In genomic region chr17:50147841-50148225, GRCh38 we compare ENCODE assay signal across 8 cellular contexts. TPM values are rescaled to one million over a fixed set of nuclear protein-coding genes. Genes with fewer than 3 reads are reported as not detected.
DNase-seq lines count a peak whose midpoint lies in the region; ATAC-seq, FAIRE-seq and TF ChIP-seq lines count a peak whose summit lies in the region.

No MANE protein-coding gene starts in this region.

- H3K4me1 ChIP-seq in ES-I3 (ENCODE audit: insufficient read depth, low read length) (peaks cover 11% of the 10 kb centered on the region), SK-N-SH (ENCODE audit: control insufficient read depth in 1 of 2, insufficient read depth in 2 of 2, low read depth in 1 of 2, low read length in 1 of 2) (peaks cover 27 to 46% of the 10 kb centered on the region in 2 experiments; a peak in 3 of 4 replicates), psoas muscle (peaks cover 50% of the 10 kb centered on the region)

- H3K9me2 ChIP-seq in SK-N-SH, result no peaks in the 10 kb centered on the region

- H3K79me2 ChIP-seq in SK-N-SH (ENCODE audit: insufficient read depth), result peaks cover 75% of the 10 kb centered on the region

- H3K9ac ChIP-seq in ES-I3 (ENCODE audit: low read depth, low read length), result peak overlapping the region; percentile 14; the same call in 1 of the 2 replicates
- peak overlapping the region; percentile 92 for H3K9ac ChIP-seq in SK-N-SH

- TF ChIP-seq RAD21 in SK-N-SH (IDR thresholded peaks at IDR 0.05; ENCODE audit: low read length), result no peak

- peak overlapping the region; percentile 97 for H3K4me2 ChIP-seq in SK-N-SH

- CTCF ChIA-PET in SK-N-SH (lab: Yijun Ruan, JAX), result interaction anchor here (0.7 to 12.8 kb wide), 15 partner anchors 10 to 149 kb away, joined by 3 to 169 read pairs (median 5); partner anchors contain the start of genes COL1A1 and SGCA

- H3F3A ChIP-seq in SK-N-SH (replicated peaks; ENCODE audit: insufficient read depth), result peaks cover 26% of the 10 kb centered on the region

- POLR2A ChIA-PET in SK-N-SH (lab: Yijun Ruan, JAX), result interaction anchor here (0.6 to 2.0 kb wide), 3 partner anchors 11 to 53 kb away, joined by 3 to 8 read pairs (median 6); partner anchors contain the start of gene PDK2

- H3K36me3 ChIP-seq in ES-I3 (ENCODE audit: insufficient read depth, low read length) (no peaks in the 10 kb centered on the region), SK-N-SH (replicated peaks in 1 of 2; ENCODE audit: control insufficient read depth in 1 of 2, insufficient read depth in 2 of 2, low read length in 1 of 2) (peaks cover 15 to 30% of the 10 kb centered on the region in 2 experiments), psoas muscle (ENCODE audit: insufficient read depth in 1 of 2, low read depth in 1 of 2) (peaks cover 3 to 25% of the 10 kb centered on the region in 2 donors)

- no peak for FAIRE-seq in D721Med (lab: Jason Lieb, UNC)

- TF ChIP-seq EP300 in SK-N-SH (IDR thresholded peaks at IDR 0.05; ENCODE audit: borderline replicate concordance in 1 of 2, low read depth in 1 of 2, low read length in 1 of 2), result no peak

- ATAC-seq in psoas muscle (peak in 3 of 4 donors; percentile 11 to 24 (median 24)), HG02623 (IDR thresholded peaks at IDR 0.05; ENCODE audit: unreplicated experiment) (no peak)

- H3K9me3 ChIP-seq in ES-I3 (ENCODE audit: control insufficient read depth, insufficient read depth, low read length), result no peaks in the 10 kb centered on the region
- H3K9me3 ChIP-seq in SK-N-SH, result no peaks in the 10 kb centered on the region
- H3K9me3 ChIP-seq in psoas muscle, result no peaks in the 10 kb centered on the region

- no peaks in the 10 kb centered on the region for H3K27me3 ChIP-seq in SK-N-SH (ENCODE audit: insufficient read depth)
- H3K27me3 ChIP-seq in psoas muscle (ENCODE audit: insufficient read depth in 3 of 3, low read length in 2 of 3), result no peaks in the 10 kb centered on the region

- no peak for TF ChIP-seq CTCF in SK-N-SH (IDR thresholded peaks at IDR 0.05)
- no peak for TF ChIP-seq CTCF in fibroblast of the aortic adventitia (IDR thresholded peaks at IDR 0.05; ENCODE audit: insufficient read depth, low read length)
- no peak for TF ChIP-seq CTCF in psoas muscle (IDR thresholded peaks at IDR 0.05)
- no peak for TF ChIP-seq CTCF in D721Med (IDR thresholded peaks at IDR 0.05; ENCODE audit: insufficient read depth, missing control alignments)

- H4K20me1 ChIP-seq in SK-N-SH (ENCODE audit: insufficient read depth), result peaks cover 57% of the 10 kb centered on the region

- peak overlapping the region; percentile 2 to 54; a peak in 3 of 4 replicates for H3K27ac ChIP-seq in SK-N-SH (ENCODE audit: low read depth in 2 of 2, low read length in 1 of 2)
- H3K27ac ChIP-seq in psoas muscle, result peak overlapping the region; percentile 83

- WGBS in SK-N-SH (ENCODE audit: low lambda C conversion rate), result 35% methylated on average over 5 of the region's 5 CpGs
- 1 to 4% (median 2%) methylated on average over 5 of the region's 5 CpGs for WGBS in psoas muscle, 3 donors

- H2AFZ ChIP-seq in SK-N-SH (ENCODE audit: low read depth), result no peak overlapping the region

- H3K4me3 ChIP-seq in SK-N-SH (ENCODE audit: low read depth in 2 of 2, low read length in 1 of 2) (peak overlapping the region; percentile 66 to 81), fibroblast of the aortic adventitia (ENCODE audit: low read depth, low read length) (peak overlapping the region; percentile 81), psoas muscle (peak overlapping the region; percentile 84)

- intact Hi-C loops in psoas muscle (cut with DNase I), result loop anchor here in 1 of 2 donors (5.0 kb wide), 1 partner anchor 36 kb away; no protein-coding TSS in a partner anchor

- DNase-seq in SK-N-SH, result peak; percentile 70
- no peak for DNase-seq in fibroblast of the aortic adventitia (ENCODE audit: low read depth)
- DNase-seq in psoas muscle, result peak in 1 of 2 donors; percentile 72
- DNase-seq in kidney glomerular epithelial cell (lab: John Stamatoyannopoulos, UW), result no peak
- DNase-seq in NCI-H510A (lab: John Stamatoyannopoulos, UW), result no peak
- DNase-seq in D721Med (ENCODE audit: insufficient read length, low spot score), result no peak

TF ChIP-seq in SK-N-SH, 30 proteins besides CTCF, POLR2A, EP300 and RAD21 (continues in another document):
- TF ChIP-seq FOXJ3 (CRISPR knock-in tag; IDR thresholded peaks at IDR 0.05), result no peak
- no peak for TF ChIP-seq NFIC (IDR thresholded peaks at IDR 0.05; ENCODE audit: borderline replicate concordance)
- TF ChIP-seq RCOR1 (IDR thresholded peaks at IDR 0.05; ENCODE audit: low read length), result no peak
- no peak for TF ChIP-seq CHD2 (IDR thresholded peaks at IDR 0.05; ENCODE audit: low read length, partially characterized antibody)
- no peak for TF ChIP-seq GABPA (IDR thresholded peaks at IDR 0.05; ENCODE audit: low read depth)
- no peak for TF ChIP-seq RXRA (IDR thresholded peaks at IDR 0.05; ENCODE audit: borderline replicate concordance, low read depth)
- TF ChIP-seq POLR2AphosphoS5 (IDR thresholded peaks at IDR 0.05; ENCODE audit: low read depth, low read length), result no peak
- no peak for TF ChIP-seq JUND (IDR thresholded peaks at IDR 0.05)
- TF ChIP-seq, protein P1, sequence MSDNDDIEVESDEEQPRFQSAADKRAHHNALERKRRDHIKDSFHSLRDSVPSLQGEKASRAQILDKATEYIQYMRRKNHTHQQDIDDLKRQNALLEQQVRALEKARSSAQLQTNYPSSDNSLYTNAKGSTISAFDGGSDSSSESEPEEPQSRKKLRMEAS (IDR thresholded peaks at IDR 0.05; ENCODE audit: low read depth), result no peak
- TF ChIP-seq REST (IDR thresholded peaks at IDR 0.05; ENCODE audit: low read depth, low read length), result no peak
- no peak for TF ChIP-seq MEF2A (IDR thresholded peaks at IDR 0.05; ENCODE audit: borderline replicate concordance, low read depth)
- TF ChIP-seq GATA2 (CRISPR knock-in tag; IDR thresholded peaks at IDR 0.05), result no peak

RNA-seq across cellular contexts. Expression of gene PPP1R9B, which starts 2.6 kb away (rescaled TPM):
- polyA plus RNA-seq in SK-N-SH (2012; rRNA removed) (26.9 and 35.2 TPM in 2 replicates), psoas muscle (10 to 100 TPM in 2 of 3 donors, 1 to 10 TPM in 1; 7.0 to 11.3 (median 11.0) TPM)
- 19.8 and 24.9 TPM in 2 replicates for polyA plus RNA-seq in SK-N-SH (2012; cell fraction: cytosol; rRNA removed)
- 65.0 and 65.1 TPM in 2 replicates for polyA plus RNA-seq in SK-N-SH (2012; cell fraction: nucleus; rRNA removed)
- total RNA-seq in fibroblast of the aortic adventitia (ENCODE audit: low replicate concordance) (59.3 and 85.4 TPM in 2 replicates), psoas muscle (10 to 100 TPM; 15.1 to 26.5 (median 18.4) TPM)

RNA-seq across cellular contexts. Expression of gene SAMD14, which starts 17.9 kb away (rescaled TPM):
- polyA plus RNA-seq in SK-N-SH (2012; rRNA removed), result 2.8 and 3.4 TPM in 2 replicates
- polyA plus RNA-seq in SK-N-SH (2012; cell fraction: cytosol; rRNA removed), result 1.2 and 2.0 TPM in 2 replicates
- polyA plus RNA-seq in SK-N-SH (2012; cell fraction: nucleus; rRNA removed), result 12.4 and 16.5 TPM in 2 replicates
- 1.6 and 5.1 TPM in 2 replicates for total RNA-seq in fibroblast of the aortic adventitia (ENCODE audit: low replicate concordance)
- 1 to 10 TPM in 3 of 4 donors, under 1 TPM in 1; 0.55 to 2.7 (median 1.3) TPM for total RNA-seq in psoas muscle
- polyA plus RNA-seq in psoas muscle, result 1 to 10 TPM in 1 of 3 donors, under 1 TPM in 2; 0.64 to 1.3 (median 0.98) TPM

RNA-seq across cellular contexts. Expression of gene SGCA, which starts 18.0 kb away (rescaled TPM):
- 0.29 TPM in 1 of 2 replicates, not detected in the other for polyA plus RNA-seq in SK-N-SH (2012; rRNA removed)
- 0.04 and 0.07 TPM in 2 replicates for polyA plus RNA-seq in SK-N-SH (2012; cell fraction: cytosol; rRNA removed)
- polyA plus RNA-seq in SK-N-SH (2012; cell fraction: nucleus; rRNA removed), result 0.11 and 0.15 TPM in 2 replicates
- 0.65 and 0.90 TPM in 2 replicates for total RNA-seq in fibroblast of the aortic adventitia (ENCODE audit: low replicate concordance)
- total RNA-seq in psoas muscle, result 100 to 1,000 TPM; 245 to 291 (median 266) TPM
- 100 to 1,000 TPM; 120 to 254 (median 151) TPM for polyA plus RNA-seq in psoas muscle

RNA-seq across cellular contexts. Expression of gene PDK2, which starts 52.7 kb away (rescaled TPM):
- polyA plus RNA-seq in SK-N-SH (2012; rRNA removed) (96.1 and 124 TPM in 2 replicates), psoas muscle (10 to 100 TPM; 50.3 to 99.4 (median 55.2) TPM)
- 41.5 and 62.1 TPM in 2 replicates for polyA plus RNA-seq in SK-N-SH (2012; cell fraction: cytosol; rRNA removed)
- polyA plus RNA-seq in SK-N-SH (2012; cell fraction: nucleus; rRNA removed), result 123 and 147 TPM in 2 replicates
- total RNA-seq in fibroblast of the aortic adventitia (ENCODE audit: low replicate concordance) (13.2 and 37.8 TPM in 2 replicates), psoas muscle (100 to 1,000 TPM in 2 of 4 donors, 10 to 100 TPM in 2; 79.3 to 213 (median 110) TPM)

RNA-seq across cellular contexts. Expression of gene COL1A1, which starts 53.6 kb away (rescaled TPM):
- polyA plus RNA-seq in SK-N-SH (2012; rRNA removed) (265 and 1,461 TPM in 2 replicates), psoas muscle (1 to 10 TPM; 2.3 to 5.4 (median 3.3) TPM)
- 757 and 1,045 TPM in 2 replicates for polyA plus RNA-seq in SK-N-SH (2012; cell fraction: cytosol; rRNA removed)
- 2,732 and 4,628 TPM in 2 replicates for polyA plus RNA-seq in SK-N-SH (2012; cell fraction: nucleus; rRNA removed)
- total RNA-seq in fibroblast of the aortic adventitia (ENCODE audit: low replicate concordance) (2,633 and 16,513 TPM in 2 replicates), psoas muscle (10 to 100 TPM; 10.2 to 46.6 (median 18.7) TPM)

Comparison
In these comparisons a context has a peak if more than half of its experiments do, and no peak if none do; other contexts are left out.
1. RNA of gene SGCA, which starts 18.0 kb away (total RNA-seq): 245 to 291 TPM in psoas muscle; 0.65 to 0.90 TPM in fibroblast of the aortic adventitia; every median in the first group is over 100 times any median in the second.
2. Peak in every context shown above with its lines, with median percentiles within 50 percentile points of each other: H3K4me3 ChIP-seq.